ENCODE assay signal across 16 cellular contexts in the genomic region with DNA sequence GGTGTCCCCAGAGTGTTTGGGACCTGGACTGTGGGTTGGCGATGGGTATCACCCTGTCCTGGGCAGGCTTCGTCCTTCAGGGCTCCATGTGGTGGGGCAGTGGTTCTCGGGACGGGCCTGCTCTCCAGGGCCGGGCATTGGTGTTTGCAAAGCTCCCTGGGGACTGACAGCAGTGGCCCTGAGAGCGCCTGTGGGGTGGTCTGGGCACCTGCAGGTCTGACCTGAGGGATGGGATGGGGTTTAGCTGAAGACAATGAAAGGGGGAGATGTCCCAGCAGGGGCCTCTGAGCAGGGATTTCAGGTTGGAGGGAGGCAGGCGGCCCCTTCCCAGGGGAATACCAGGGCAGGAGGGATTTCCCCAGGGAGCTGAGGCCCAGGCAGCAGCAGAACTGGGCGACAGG.
"Had no signal": no experiment of that assay in that cellular context is flagged by ENCODE, and none has a peak within 500 bp of the region (broad histone marks: within the 10 kb centered on the region; RNA-seq: fewer than 3 reads in every experiment).

No MANE protein-coding gene starts in this region.

- FAIRE-seq: keratinocyte had no signal

- H3K9me3 ChIP-seq: adrenal gland, neutrophil, psoas muscle, right lobe of liver had no signal

- H3K27me3 ChIP-seq: right lobe of liver had no signal

- H3K4me1 ChIP-seq: adrenal gland, gastroesophageal sphincter, left ventricle myocardium inferior, psoas muscle, right lobe of liver had no signal

- ATAC-seq: gastroesophageal sphincter, psoas muscle had no signal

- H3K4me3 ChIP-seq: adrenal gland, gastroesophageal sphincter, left ventricle myocardium inferior, psoas muscle, right lobe of liver had no signal

- DNase-seq: activated CD4-positive, alpha-beta T cell treated with anti-CD3 and anti-CD28 coated beads, Interleukin-2, amount 50 U/mL, for 48 hours; activated CD4-positive, CD25-positive, alpha-beta regulatory T cell treated with anti-CD3 and anti-CD28 coated beads, Interleukin-2, amount 50 U/mL, for 72 hours; activated naive CD4-positive, alpha-beta T cell treated with Interleukin-2 at 50 U/mL for 16 hours; central memory CD4-positive, alpha-beta T cell; effector memory CD4-positive, alpha-beta T cell; mesenchymal stem cell; psoas muscle; stimulated activated CD4-positive, alpha-beta T cell treated with anti-CD3 and anti-CD28 coated beads, Interleukin-12 subunit alpha, Interleukin-12 subunit beta, amount 100 ng/mL, for 4 hours; stimulated activated naive CD4-positive, alpha-beta T cell treated with Interleukin-2 at 50 U/mL for 16 hours had no signal

- H3K36me3 ChIP-seq: adrenal gland, gastroesophageal sphincter, left ventricle myocardium inferior, neutrophil, right lobe of liver had no signal

- H3K27ac ChIP-seq: adrenal gland, epithelial cell of prostate, gastroesophageal sphincter, left ventricle myocardium inferior, neutrophil, psoas muscle, right lobe of liver had no signal
